ENCODE assay signal across 12 cellular contexts in the genomic region with DNA sequence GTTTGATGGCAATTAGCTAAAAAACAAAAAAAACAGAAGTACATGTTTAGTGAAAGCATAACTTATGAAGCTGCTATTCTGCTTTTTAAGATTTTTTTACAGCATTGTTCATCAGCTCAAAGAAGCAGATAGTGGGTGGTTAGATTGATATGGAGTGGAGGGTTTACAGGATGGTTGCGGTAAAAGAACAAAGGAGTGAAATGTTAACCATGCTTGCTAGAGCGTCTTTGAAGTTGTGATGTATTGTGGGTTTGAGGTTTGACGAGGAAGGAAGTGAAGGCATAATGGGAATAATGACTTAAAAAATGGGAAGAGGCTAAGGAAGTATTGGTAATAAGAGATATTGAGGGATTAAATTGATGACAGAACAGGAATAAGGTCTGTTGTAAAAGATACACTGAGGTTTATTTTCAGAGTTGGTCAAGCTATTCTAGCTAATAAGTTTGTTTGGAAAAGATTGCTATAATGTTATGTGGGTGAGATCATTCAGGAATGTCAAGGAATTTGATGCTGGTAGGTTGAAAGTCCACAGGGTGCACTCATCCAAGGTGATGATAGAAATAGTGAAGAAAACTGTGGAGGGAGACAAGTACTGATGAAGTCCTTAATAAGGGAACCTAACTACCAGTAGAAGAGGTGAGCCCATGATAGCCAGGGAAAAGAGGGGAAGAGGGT. TPM values are rescaled to one million over a fixed set of nuclear protein-coding genes. Genes with fewer than 3 reads are reported as not detected.
A peak's percentile ranks its signal among the peaks of the same experiment; 100 is the strongest.
DNase-seq lines count a peak whose midpoint lies in the region; ATAC-seq and TF ChIP-seq lines count a peak whose summit lies in the region.
"Had no signal": no experiment of that assay in that cellular context is flagged by ENCODE, and none has a peak within 500 bp of the region (broad histone marks: within the 10 kb centered on the region; RNA-seq: fewer than 3 reads in every experiment).

No MANE protein-coding gene starts in this region.

- DNase-seq in CD4-positive, alpha-beta T cell, result no peak
- DNase-seq in central memory CD4-positive, alpha-beta T cell, result peak; percentile 30
- no peak for DNase-seq in natural killer cell treated with Interleukin-12 subunit alpha and Interleukin-12 subunit beta and Interleukin-15 and Interleukin-18, amount 100 ng/mL, for 72 hours (ENCODE audit: low spot score)
- no peak for DNase-seq in uterus
- DNase-seq in T-helper 2 cell treated with Interferon-gamma antibody and Interleukin-4, amounts not matched to agents 5 μg/mL and 100 μg/mL, for 36 hours (ENCODE audit: low spot score), result no peak
- DNase-seq in HUDEP-2 (lab: John Stamatoyannopoulos, UW; ENCODE audit: unreplicated experiment in 76 of 76), result no peak
- DNase-seq: DMS79, GOT3, hippocampal formation, T1000 had no signal

- POLR2A ChIA-PET in CD4-positive, alpha-beta T cell (lab: Charles Lee), result interaction anchor here (0.7 to 1.0 kb wide), 2 partner anchors 12 to 14 kb away, joined by 3 read pairs; no protein-coding TSS in a partner anchor

- no peaks in the 10 kb centered on the region for H3K27me3 Mint-ChIP-seq in CD4-positive, alpha-beta T cell
- H3K27me3 Mint-ChIP-seq in natural killer cell treated with Interleukin-12 subunit alpha and Interleukin-12 subunit beta and Interleukin-15 and Interleukin-18, amount 100 ng/mL, for 72 hours, result no peaks in the 10 kb centered on the region
- peaks cover 19% of the 10 kb centered on the region for H3K27me3 Mint-ChIP-seq in T-helper 2 cell treated with Interferon-gamma antibody and Interleukin-4, amounts not matched to agents 5 μg/mL and 100 μg/mL, for 36 hours (ENCODE audit: low read depth)

- H3K4me1 ChIP-seq in HUES64 (ENCODE audit: insufficient read depth, low read length) (peaks cover 39% of the 10 kb centered on the region), uterus (peaks cover 0 to 3% of the 10 kb centered on the region in 2 donors)

- H3K27me3 ChIP-seq in CD4-positive, alpha-beta T cell (ENCODE audit: control insufficient read depth, insufficient read depth, low read length), result no peaks in the 10 kb centered on the region
- no peaks in the 10 kb centered on the region for H3K27me3 ChIP-seq in HUES64 (ENCODE audit: insufficient read depth, low read length)
- H3K27me3 ChIP-seq in uterus, result no peaks in the 10 kb centered on the region

- ATAC-seq in CD4-positive, alpha-beta T cell (ENCODE audit: poor library complexity), result peak; percentile 62
- no peak for ATAC-seq in natural killer cell treated with Interleukin-12 subunit alpha and Interleukin-12 subunit beta and Interleukin-15 and Interleukin-18, amount 100 ng/mL, for 72 hours
- no peak for ATAC-seq in GM21423 (IDR thresholded peaks at IDR 0.05; ENCODE audit: unreplicated experiment)

- 66% methylated on average over 3 of the region's 3 CpGs for WGBS in HUES64

- peaks cover 3% of the 10 kb centered on the region for H3K36me3 Mint-ChIP-seq in CD4-positive, alpha-beta T cell (ENCODE audit: low read depth)
- H3K36me3 Mint-ChIP-seq in natural killer cell treated with Interleukin-12 subunit alpha and Interleukin-12 subunit beta and Interleukin-15 and Interleukin-18, amount 100 ng/mL, for 72 hours, result peaks cover 7% of the 10 kb centered on the region
- H3K36me3 Mint-ChIP-seq in T-helper 2 cell treated with Interferon-gamma antibody and Interleukin-4, amounts not matched to agents 5 μg/mL and 100 μg/mL, for 36 hours (ENCODE audit: low read depth), result peaks cover 4% of the 10 kb centered on the region

- CTCF ChIA-PET in CD4-positive, alpha-beta T cell (lab: Charles Lee), result interaction anchor here (0.7 kb wide), 1 partner anchor 9 kb away, joined by 3 read pairs; no protein-coding TSS in a partner anchor

- no peaks in the 10 kb centered on the region for H3K36me3 ChIP-seq in HUES64 (ENCODE audit: insufficient read depth, low read length)
- no peaks in the 10 kb centered on the region for H3K36me3 ChIP-seq in uterus

- no peak overlapping the region for H3K9ac ChIP-seq in HUES64 (ENCODE audit: low read depth, low read length)

- H3K9me3 ChIP-seq in CD4-positive, alpha-beta T cell (ENCODE audit: control insufficient read depth, low read length), result no peaks in the 10 kb centered on the region
- H3K9me3 ChIP-seq in HUES64 (ENCODE audit: insufficient read depth, low read depth, low read length), result no peaks in the 10 kb centered on the region
- H3K9me3 ChIP-seq in uterus, result no peaks in the 10 kb centered on the region

- no peak for TF ChIP-seq CTCF in CD4-positive, alpha-beta T cell (IDR thresholded peaks at IDR 0.05)
- TF ChIP-seq CTCF in uterus (IDR thresholded peaks at IDR 0.05), result no peak

- H3K4me3 ChIP-seq in HUES64 (ENCODE audit: low read length), result no peak overlapping the region
- no peak overlapping the region for H3K4me3 ChIP-seq in uterus

- no peak for TF ChIP-seq POLR2A in uterus (IDR thresholded peaks at IDR 0.05)

- H3K4me3 Mint-ChIP-seq in CD4-positive, alpha-beta T cell, result no peak overlapping the region
- H3K4me3 Mint-ChIP-seq in natural killer cell treated with Interleukin-12 subunit alpha and Interleukin-12 subunit beta and Interleukin-15 and Interleukin-18, amount 100 ng/mL, for 72 hours, result peak overlapping the region; percentile 4
- no peak overlapping the region for H3K4me3 Mint-ChIP-seq in T-helper 2 cell treated with Interferon-gamma antibody and Interleukin-4, amounts not matched to agents 5 μg/mL and 100 μg/mL, for 36 hours

- intact Hi-C loops in CD4-positive, alpha-beta T cell (cut with DNase I, micrococcal nuclease), result no loop called here
- intact Hi-C loops in uterus (cut with DNase I; ENCODE audit: low total_unique reads), result no loop called here

- H3K27ac Mint-ChIP-seq in CD4-positive, alpha-beta T cell, result no peak overlapping the region
- no peak overlapping the region for H3K27ac Mint-ChIP-seq in natural killer cell treated with Interleukin-12 subunit alpha and Interleukin-12 subunit beta and Interleukin-15 and Interleukin-18, amount 100 ng/mL, for 72 hours
- no peak overlapping the region for H3K27ac Mint-ChIP-seq in T-helper 2 cell treated with Interferon-gamma antibody and Interleukin-4, amounts not matched to agents 5 μg/mL and 100 μg/mL, for 36 hours

- H3K27ac ChIP-seq in CD4-positive, alpha-beta T cell (ENCODE audit: low read depth, low read length), result no peak overlapping the region
- H3K27ac ChIP-seq in HUES64 (ENCODE audit: low read depth, low read length) (peak overlapping the region; percentile 10; the same call in 1 of the 2 replicates), uterus (no peak overlapping the region)

- no peaks in the 10 kb centered on the region for H3K9me3 Mint-ChIP-seq in CD4-positive, alpha-beta T cell
- peaks cover 4% of the 10 kb centered on the region for H3K9me3 Mint-ChIP-seq in natural killer cell treated with Interleukin-12 subunit alpha and Interleukin-12 subunit beta and Interleukin-15 and Interleukin-18, amount 100 ng/mL, for 72 hours
- peaks cover 5% of the 10 kb centered on the region for H3K9me3 Mint-ChIP-seq in T-helper 2 cell treated with Interferon-gamma antibody and Interleukin-4, amounts not matched to agents 5 μg/mL and 100 μg/mL, for 36 hours

- peaks cover 44% of the 10 kb centered on the region for H3K4me1 Mint-ChIP-seq in CD4-positive, alpha-beta T cell (ENCODE audit: low read depth)
- peaks cover 34 to 45% of the 10 kb centered on the region in 2 donors for H3K4me1 Mint-ChIP-seq in natural killer cell treated with Interleukin-12 subunit alpha and Interleukin-12 subunit beta and Interleukin-15 and Interleukin-18, amount 100 ng/mL, for 72 hours (ENCODE audit: low read depth in 2 of 2)
- peaks cover 11% of the 10 kb centered on the region for H3K4me1 Mint-ChIP-seq in T-helper 2 cell treated with Interferon-gamma antibody and Interleukin-4, amounts not matched to agents 5 μg/mL and 100 μg/mL, for 36 hours (ENCODE audit: low read depth)

RNA-seq across cellular contexts. Expression of gene SPOPL, which starts 14.6 kb away (rescaled TPM):
- 10 to 100 TPM; 12.0 to 13.2 TPM for total RNA-seq in CD4-positive, alpha-beta T cell
- 7.8 TPM for polyA plus RNA-seq in HUES64 (2013, experiment 1 of 2)
- polyA plus RNA-seq in HUES64 (2013, experiment 2 of 2), result 7.5 TPM
- total RNA-seq in natural killer cell treated with Interleukin-12 subunit alpha and Interleukin-12 subunit beta and Interleukin-15 and Interleukin-18, amount 100 ng/mL, for 72 hours, result 10 to 100 TPM; 30.0 to 34.5 TPM
- total RNA-seq in uterus, result 10 to 100 TPM; 19.2 to 40.6 (median 26.8) TPM
